ENCODE assay signal across 17 cellular contexts in genomic region chr5:11504794-11505193, GRCh38.
DNase-seq lines count a peak whose midpoint lies in the region; ATAC-seq and TF ChIP-seq lines count a peak whose summit lies in the region.
"Had no signal": no experiment of that assay in that cellular context is flagged by ENCODE, and none has a peak within 500 bp of the region (broad histone marks: within the 10 kb centered on the region; RNA-seq: fewer than 3 reads in every experiment).

No MANE protein-coding gene starts in this region.

- no peak overlapping the region for H3K4me3 ChIP-seq in choroid plexus epithelial cell (ENCODE audit: low read depth, low read length)
- H3K4me3 ChIP-seq: skin epidermis had no signal

- H3K4me1 Mint-ChIP-seq in activated T-helper 17 cell treated with anti-CD3 and anti-CD28 coated beads, Interleukin-2, amount 50 U/mL, for 72 hours = no peaks in the 10 kb centered on the region
- H3K4me1 Mint-ChIP-seq: CD14-positive monocyte had no signal

- H3K27ac Mint-ChIP-seq in activated T-helper 17 cell treated with anti-CD3 and anti-CD28 coated beads, Interleukin-2, amount 50 U/mL, for 72 hours = no peak overlapping the region
- H3K27ac Mint-ChIP-seq: activated CD4-positive, alpha-beta memory T cell treated with anti-CD3 and anti-CD28 coated beads for 36 hours; CD14-positive monocyte; nephron progenitor cell had no signal

- DNase-seq in H4 (ENCODE audit: low spot score) (peak; percentile 65), NCI-H69 (lab: John Stamatoyannopoulos, UW) (peak; percentile 6), choroid plexus epithelial cell (ENCODE audit: low read depth) (peak; percentile 1), occipital lobe (lab: John Stamatoyannopoulos, UW) (peak; percentile 42)
- DNase-seq in stimulated activated naive CD4-positive, alpha-beta T cell (lab: John Stamatoyannopoulos, UW) = no peak
- DNase-seq in activated CD8-positive, alpha-beta memory T cell treated with anti-CD3 and anti-CD28 coated beads, Interleukin-2, amount 50 U/mL, for 48 hours = no peak
- DNase-seq: activated CD4-positive, alpha-beta memory T cell treated with anti-CD3 and anti-CD28 coated beads for 36 hours; activated gamma-delta T cell treated with Interleukin-2 at 50 U/mL for 16 hours; EL; H9; left ventricle myocardium superior; NCI-H345; nephron progenitor cell; RPMI8226 had no signal

- ATAC-seq in activated T-helper 17 cell treated with anti-CD3 and anti-CD28 coated beads, Interleukin-2, amount 50 U/mL, for 72 hours (replicated peaks) = no peak
- ATAC-seq: left ventricle myocardium superior had no signal

- no peaks in the 10 kb centered on the region for H3K9me3 Mint-ChIP-seq in activated T-helper 17 cell treated with anti-CD3 and anti-CD28 coated beads, Interleukin-2, amount 50 U/mL, for 72 hours
- H3K9me3 Mint-ChIP-seq: activated CD4-positive, alpha-beta memory T cell treated with anti-CD3 and anti-CD28 coated beads for 36 hours; H9; nephron progenitor cell had no signal

- TF ChIP-seq CTCF in choroid plexus epithelial cell (conservative IDR thresholded peaks at IDR 0.05; ENCODE audit: low read depth, low read length) = no peak

- H3K27me3 Mint-ChIP-seq in activated T-helper 17 cell treated with anti-CD3 and anti-CD28 coated beads, Interleukin-2, amount 50 U/mL, for 72 hours = peaks cover 12% of the 10 kb centered on the region
- H3K27me3 Mint-ChIP-seq: activated CD4-positive, alpha-beta memory T cell treated with anti-CD3 and anti-CD28 coated beads for 36 hours had no signal

- no peak overlapping the region for H3K4me3 Mint-ChIP-seq in activated T-helper 17 cell treated with anti-CD3 and anti-CD28 coated beads, Interleukin-2, amount 50 U/mL, for 72 hours
- H3K4me3 Mint-ChIP-seq: activated CD4-positive, alpha-beta memory T cell treated with anti-CD3 and anti-CD28 coated beads for 36 hours; CD14-positive monocyte; H9; nephron progenitor cell had no signal

- no peaks in the 10 kb centered on the region for H3K36me3 Mint-ChIP-seq in activated T-helper 17 cell treated with anti-CD3 and anti-CD28 coated beads, Interleukin-2, amount 50 U/mL, for 72 hours (ENCODE audit: low read depth)
- H3K36me3 Mint-ChIP-seq: activated CD4-positive, alpha-beta memory T cell treated with anti-CD3 and anti-CD28 coated beads for 36 hours; CD14-positive monocyte had no signal

Comparison
In these comparisons a context has a peak if more than half of its experiments do, and no peak if none do; other contexts are left out.
1. DNase-seq: peak in H4 (single experiment), NCI-H69 (single experiment), choroid plexus epithelial cell (single experiment) and occipital lobe (single experiment); none in stimulated activated naive CD4-positive, alpha-beta T cell (0 of 6) and activated CD8-positive, alpha-beta memory T cell treated with anti-CD3 and anti-CD28 coated beads, Interleukin-2, amount 50 U/mL, for 48 hours (single experiment).